Comparison of ENCODE assay signal across 9 cellular contexts in the genomic region with DNA sequence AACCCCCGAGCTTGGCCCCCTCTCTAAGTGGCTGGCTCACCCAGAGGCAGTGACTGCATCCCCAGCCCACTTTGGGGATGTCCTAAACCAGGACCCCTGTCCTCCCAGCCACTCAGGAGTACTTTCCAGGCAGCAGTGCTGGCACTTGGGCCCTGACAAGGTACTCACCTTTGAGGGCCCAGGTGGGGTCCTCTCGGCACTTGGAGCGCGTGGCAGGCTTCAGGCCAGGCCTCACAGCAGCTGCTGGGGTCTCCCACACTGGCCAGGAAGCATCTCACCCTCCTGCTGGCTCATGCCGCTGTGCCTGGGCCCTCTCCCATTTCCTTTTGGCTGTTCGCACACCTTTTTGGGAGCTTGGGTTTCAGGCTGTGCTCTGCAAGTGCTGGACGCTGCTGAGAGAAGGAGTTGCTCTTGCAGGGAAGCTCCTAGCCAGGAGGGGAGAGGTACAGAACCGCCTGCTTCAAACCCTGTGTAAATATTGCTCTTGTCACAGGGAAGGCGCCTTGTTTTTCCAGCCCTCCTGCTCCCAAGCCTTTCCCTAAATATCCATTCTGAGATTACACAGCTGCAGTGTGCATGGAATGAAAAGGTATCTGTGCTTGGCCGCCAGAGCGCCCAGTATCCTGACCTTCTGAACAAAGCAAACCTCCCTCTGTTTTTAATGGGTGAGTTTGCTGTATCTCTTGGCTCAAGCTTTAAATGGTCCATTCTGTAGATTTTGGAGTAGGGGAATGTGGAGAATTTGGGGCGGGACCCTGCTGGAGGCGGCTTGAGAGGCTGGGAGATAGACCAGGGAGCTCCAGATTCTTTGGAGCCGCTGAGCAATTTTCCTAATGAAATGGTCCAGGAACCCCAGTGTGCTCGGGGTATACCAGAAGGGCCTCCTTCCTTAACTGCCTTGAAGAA. TPM values are rescaled to one million over a fixed set of nuclear protein-coding genes. Genes with fewer than 3 reads are reported as not detected.
DNase-seq lines count a peak whose midpoint lies in the region; ATAC-seq and TF ChIP-seq lines count a peak whose summit lies in the region.
"Had no signal": no experiment of that assay in that cellular context is flagged by ENCODE, and none has a peak within 500 bp of the region (broad histone marks: within the 10 kb centered on the region; RNA-seq: fewer than 3 reads in every experiment).

No MANE protein-coding gene starts in this region.

- DNase-seq in LNCaP clone FGC (ENCODE audit: low read depth) (peak; percentile 82), astrocyte of the cerebellum (ENCODE audit: low read depth) (peak; percentile 40), kidney glomerular epithelial cell (lab: John Stamatoyannopoulos, UW) (peak; percentile 76), stomach (peak; percentile 58), NCI-H2171 (lab: John Stamatoyannopoulos, UW) (no peak)
- DNase-seq: activated CD4-positive, alpha-beta memory T cell treated with anti-CD3 and anti-CD28 coated beads, Interleukin-2, amount 10 ng/mL, durations not matched to agents 7 days and 5 days; glutamatergic neuron had no signal

- H3K4me1 ChIP-seq in stomach, result peaks cover 36 to 73% (median 60%) of the 10 kb centered on the region in 4 donors

- WGBS in stomach, 5 donors, result 31 to 49% (median 41%) methylated on average over 12 to 15 of the region's 15 CpGs

- intact Hi-C loops in stomach (cut with DNase I; ENCODE audit: low total_unique reads), result no loop called here

- ATAC-seq in GM21381 (IDR thresholded peaks at IDR 0.05; ENCODE audit: unreplicated experiment) (no peak), HG02623 (IDR thresholded peaks at IDR 0.05; ENCODE audit: unreplicated experiment) (no peak)

- in situ Hi-C loops in astrocyte of the cerebellum (cut with HindIII; ENCODE audit: low sequenced_read_pairs), result loop anchor here (10.0 to 25.0 kb wide), 2 partner anchors 153 to 220 kb away; a partner anchor contains a TSS

- H3K27ac ChIP-seq in stomach, result peak overlapping the region; percentile 67 to 87 (median 86)

- no peak for TF ChIP-seq CTCF in LNCaP clone FGC (IDR thresholded peaks at IDR 0.05; ENCODE audit: control insufficient read depth, extremely low read depth, insufficient read depth)
- no peak for TF ChIP-seq CTCF in astrocyte of the cerebellum (IDR thresholded peaks at IDR 0.05; ENCODE audit: low read depth, low read length, missing control alignments)
- TF ChIP-seq CTCF in stomach (IDR thresholded peaks at IDR 0.05), result no peak

- H3K4me3 ChIP-seq in LNCaP clone FGC (ENCODE audit: low read depth, low read length) (peak overlapping the region; percentile 30), astrocyte of the cerebellum (ENCODE audit: low read depth, low read length) (no peak overlapping the region), stomach (no peak overlapping the region)

- H3K27me3 ChIP-seq in stomach, result no peaks in the 10 kb centered on the region

- H3K9me3 ChIP-seq in stomach, result no peaks in the 10 kb centered on the region

- H3K36me3 ChIP-seq in stomach, result peaks cover 13 to 92% (median 70%) of the 10 kb centered on the region in 4 donors

- no peak for TF ChIP-seq EP300 in stomach (IDR thresholded peaks at IDR 0.05)

- TF ChIP-seq POLR2A in stomach (IDR thresholded peaks at IDR 0.05), result no peak

RNA-seq across cellular contexts. Expression of a gene that starts 45.6 kb away (rescaled TPM):
- total RNA-seq in stomach, result 10 to 100 TPM in 1 of 5 donors, 1 to 10 TPM in 1, under 1 TPM in 1, not detected in 2; 0.43 to 10.4 (median 5.1) TPM
- polyA plus RNA-seq in stomach, result 1 to 10 TPM in 2 of 3 donors, under 1 TPM in 1; 0.44 to 4.4 (median 1.8) TPM
- total RNA-seq: activated CD4-positive, alpha-beta memory T cell treated with anti-CD3 and anti-CD28 coated beads, Interleukin-2, amount 10 ng/mL, durations not matched to agents 7 days and 5 days had no signal
